In genomic region chr11:48062649-48063048, GRCh38 we compare ENCODE assay signal across 17 cellular contexts.
DNase-seq lines count a peak whose midpoint lies in the region; ATAC-seq, FAIRE-seq and TF ChIP-seq lines count a peak whose summit lies in the region.
"Had no signal": no experiment of that assay in that cellular context is flagged by ENCODE, and none has a peak within 500 bp of the region (broad histone marks: within the 10 kb centered on the region; RNA-seq: fewer than 3 reads in every experiment).

No MANE protein-coding gene starts in this region.

- H3K9me1 ChIP-seq in IMR-90 (ENCODE audit: insufficient read depth, low read length) = peaks cover 13% of the 10 kb centered on the region; the same call in 1 of the 2 replicates

- H2AFZ ChIP-seq in IMR-90 (replicated peaks; ENCODE audit: low read length, poor library complexity) (no peak overlapping the region), trophoblast cell (ENCODE audit: insufficient read depth, low read length, poor library complexity) (no peak overlapping the region)

- no peak for TF ChIP-seq POLR2A in IMR-90 (IDR thresholded peaks at IDR 0.05; ENCODE audit: low read depth, low read length)

- no peak overlapping the region for H3K4me3 ChIP-seq in CD4-positive, CD25-positive, alpha-beta regulatory T cell (ENCODE audit: low read depth, low read length)
- H3K4me3 ChIP-seq in IMR-90 (ENCODE audit: insufficient read depth, low read depth, low read length) (no peak overlapping the region), endodermal cell (ENCODE audit: low read length) (no peak overlapping the region), trophoblast cell (ENCODE audit: low read depth, low read length) (no peak overlapping the region)
- H3K4me3 ChIP-seq: right lobe of liver had no signal

- peaks cover 51% of the 10 kb centered on the region for H3K4me1 ChIP-seq in CD4-positive, CD25-positive, alpha-beta regulatory T cell (ENCODE audit: control insufficient read depth, insufficient read depth, low read length, poor library complexity, severe bottlenecking)
- H3K4me1 ChIP-seq in IMR-90 (ENCODE audit: control insufficient read depth, insufficient read depth, low read length) (peaks cover 15% of the 10 kb centered on the region), endodermal cell (ENCODE audit: control insufficient read depth, insufficient read depth, low read length) (peaks cover 10% of the 10 kb centered on the region), trophoblast cell (ENCODE audit: control insufficient read depth in 1 of 2, insufficient read depth in 2 of 2, low read length in 2 of 2) (peaks cover 7 to 12% of the 10 kb centered on the region in 2 experiments)

- no peaks in the 10 kb centered on the region for H3K9me3 ChIP-seq in CD4-positive, CD25-positive, alpha-beta regulatory T cell (ENCODE audit: control insufficient read depth in 2 of 2, low read length in 2 of 2)
- no peaks in the 10 kb centered on the region for H3K9me3 ChIP-seq in IMR-90 (ENCODE audit: control insufficient read depth, insufficient read depth, low read length)
- H3K9me3 ChIP-seq in endodermal cell (ENCODE audit: control insufficient read depth, low read length) = no peaks in the 10 kb centered on the region
- no peaks in the 10 kb centered on the region for H3K9me3 ChIP-seq in trophoblast cell (ENCODE audit: insufficient read depth, low read depth, low read length)
- H3K9me3 ChIP-seq: right lobe of liver had no signal

- POLR2A ChIA-PET in IMR-90 (lab: Charles Lee; ENCODE audit: unreplicated experiment) = no interaction called here

- peak overlapping the region; percentile 35; the same call in 1 of the 2 replicates for H4K5ac ChIP-seq in IMR-90 (ENCODE audit: low read depth, low read length)

- H3K4me1 Mint-ChIP-seq in CD4-positive, CD25-positive, alpha-beta regulatory T cell = peaks cover 14 to 87% (median 58%) of the 10 kb centered on the region in 4 donors
- H3K4me1 Mint-ChIP-seq in endodermal cell = peaks cover 29% of the 10 kb centered on the region

- H3K18ac ChIP-seq in IMR-90 (ENCODE audit: low read depth, low read length) = peak overlapping the region; percentile 33; the same call in 1 of the 2 replicates
- H3K18ac ChIP-seq in trophoblast cell (ENCODE audit: low read length) = no peak overlapping the region

- H4K12ac ChIP-seq in trophoblast cell (ENCODE audit: low read depth, low read length) = no peak overlapping the region

- H4K8ac ChIP-seq in IMR-90 (ENCODE audit: low read depth in 2 of 2, low read length in 2 of 2) (peak overlapping the region; percentile 1 to 7; a peak in 2 of 4 replicates), trophoblast cell (ENCODE audit: low read depth, low read length) (no peak overlapping the region)

- H2BK15ac ChIP-seq in IMR-90 (ENCODE audit: low read depth, low read length) = peak overlapping the region; percentile 33; the same call in 1 of the 3 replicates

- TF ChIP-seq RAD21 in IMR-90 (IDR thresholded peaks at IDR 0.05; ENCODE audit: low read length) = no peak

- H2BK12ac ChIP-seq in trophoblast cell (ENCODE audit: low read length) = no peak overlapping the region

- H2BK20ac ChIP-seq in IMR-90 (ENCODE audit: low read depth, low read length) = peak overlapping the region; percentile 0

- H3K4ac ChIP-seq in IMR-90 (ENCODE audit: low read depth, low read length) (peak overlapping the region; percentile 76), trophoblast cell (ENCODE audit: low read depth, low read length) (no peak overlapping the region)

- dilution Hi-C loops in IMR-90 (cut with HindIII; ENCODE audit: low sequenced_read_pairs, unreplicated experiment) = no loop called here

- no peak overlapping the region for H3K56ac ChIP-seq in IMR-90 (ENCODE audit: extremely low read depth, insufficient read depth, low read length)

- H3K9me3 Mint-ChIP-seq in CD4-positive, CD25-positive, alpha-beta regulatory T cell = no peaks in the 10 kb centered on the region
- no peaks in the 10 kb centered on the region for H3K9me3 Mint-ChIP-seq in endodermal cell
- H3K9me3 Mint-ChIP-seq: activated CD4-positive, alpha-beta memory T cell treated with anti-CD3 and anti-CD28 coated beads, Interleukin-2, amount 10 ng/mL, durations not matched to agents 7 days and 5 days; activated T-cell treated with anti-CD3 and anti-CD28 coated beads, Interleukin-2, amount 50 U/mL, for 72 hours; H9 had no signal

- H3K27me3 ChIP-seq in CD4-positive, CD25-positive, alpha-beta regulatory T cell (ENCODE audit: control insufficient read depth, insufficient read depth, low read length) = no peaks in the 10 kb centered on the region
- H3K27me3 ChIP-seq in IMR-90 (ENCODE audit: control insufficient read depth, insufficient read depth, low read length) (no peaks in the 10 kb centered on the region), endodermal cell (ENCODE audit: control insufficient read depth, insufficient read depth, low read length, poor library complexity, severe bottlenecking) (no peaks in the 10 kb centered on the region), trophoblast cell (ENCODE audit: insufficient read depth, low read length) (no peaks in the 10 kb centered on the region)
- H3K27me3 ChIP-seq: right lobe of liver had no signal

- intact Hi-C loops in IMR-90 (cut with micrococcal nuclease) = loop anchor here (1.0 to 5.0 kb wide), 4 partner anchors 10 to 88 kb away; no protein-coding TSS in a partner anchor

- no peak overlapping the region for H2AK9ac ChIP-seq in IMR-90 (replicated peaks; ENCODE audit: low read depth, low read length, poor library complexity)

- peak overlapping the region; percentile 38; the same call in 1 of the 2 replicates for H3K23ac ChIP-seq in IMR-90 (ENCODE audit: low read depth, low read length)
- no peak overlapping the region for H3K23ac ChIP-seq in trophoblast cell (ENCODE audit: low read length)

- no peak overlapping the region for H3K4me2 ChIP-seq in IMR-90 (ENCODE audit: low read depth, low read length)
- H3K4me2 ChIP-seq in trophoblast cell (ENCODE audit: low read length) = no peak overlapping the region

- H2BK120ac ChIP-seq in IMR-90 (ENCODE audit: low read depth, low read length) = peak overlapping the region; percentile 75
- no peak overlapping the region for H2BK120ac ChIP-seq in trophoblast cell (ENCODE audit: insufficient read depth, low read length, poor library complexity)

- H2AK5ac ChIP-seq in IMR-90 (ENCODE audit: low read depth, low read length) (peak overlapping the region; percentile 77), trophoblast cell (ENCODE audit: low read length) (no peak overlapping the region)

- in situ Hi-C loops in IMR-90 (cut with MboI; ENCODE audit: low sequenced_read_pairs) = no loop called here

- H2BK5ac ChIP-seq in IMR-90 (ENCODE audit: low read depth, low read length, poor library complexity, severe bottlenecking) (peak overlapping the region; percentile 44), trophoblast cell (ENCODE audit: low read depth, low read length, poor library complexity) (no peak overlapping the region)

- H3K27ac Mint-ChIP-seq in CD4-positive, CD25-positive, alpha-beta regulatory T cell = peak overlapping the region in 2 of 3 donors; percentile 4 to 63
- H3K27ac Mint-ChIP-seq in endodermal cell = peak overlapping the region; percentile 24
- H3K27ac Mint-ChIP-seq: activated CD4-positive, alpha-beta memory T cell treated with anti-CD3 and anti-CD28 coated beads, Interleukin-2, amount 10 ng/mL, durations not matched to agents 7 days and 5 days had no signal

- peak overlapping the region; percentile 70 for H4K91ac ChIP-seq in IMR-90 (ENCODE audit: insufficient read depth, low read depth, low read length)
- no peak overlapping the region for H4K91ac ChIP-seq in trophoblast cell (ENCODE audit: low read depth, low read length)

- CTCF ChIA-PET in IMR-90 (lab: Yijun Ruan, JAX) = interaction anchor here (0.6 kb wide), 1 partner anchor 86 kb away, joined by 3 read pairs; no protein-coding TSS in a partner anchor

- ATAC-seq in CD4-positive, CD25-positive, alpha-beta regulatory T cell (ENCODE audit: low read depth in 2 of 2) = no peak
- ATAC-seq in IMR-90 (ENCODE audit: low read depth) = no peak
- ATAC-seq in HG03442 (IDR thresholded peaks at IDR 0.05; ENCODE audit: unreplicated experiment) = no peak
- ATAC-seq: activated T-cell treated with anti-CD3 and anti-CD28 coated beads, Interleukin-2, amount 50 U/mL, for 72 hours had no signal

- peak overlapping the region; percentile 71; the same call in 1 of the 2 replicates for H3K14ac ChIP-seq in IMR-90 (replicated peaks; ENCODE audit: low read depth, low read length)
- H3K14ac ChIP-seq in trophoblast cell (ENCODE audit: low read length) = no peak overlapping the region

- peaks cover 15% of the 10 kb centered on the region for H3K36me3 Mint-ChIP-seq in CD4-positive, CD25-positive, alpha-beta regulatory T cell
- H3K36me3 Mint-ChIP-seq in endodermal cell (ENCODE audit: low read depth) = peaks cover 2% of the 10 kb centered on the region

- peak overlapping the region; percentile 20 for H3K27ac ChIP-seq in CD4-positive, CD25-positive, alpha-beta regulatory T cell (ENCODE audit: insufficient read depth, low read length, poor library complexity, severe bottlenecking)
- H3K27ac ChIP-seq in IMR-90 (ENCODE audit: insufficient read depth, low read length) (no peak overlapping the region), endodermal cell (ENCODE audit: low read depth, low read length) (no peak overlapping the region), trophoblast cell (ENCODE audit: low read depth, low read length) (no peak overlapping the region)

- TF ChIP-seq CTCF in IMR-90 (conservative IDR thresholded peaks at IDR 0.05; ENCODE audit: low read depth, low read length) (no peak), endodermal cell (conservative IDR thresholded peaks at IDR 0.05) (no peak), D721Med (IDR thresholded peaks at IDR 0.05; ENCODE audit: insufficient read depth, missing control alignments) (no peak)

- no peak overlapping the region for H3K4me3 Mint-ChIP-seq in CD4-positive, CD25-positive, alpha-beta regulatory T cell
- no peak overlapping the region for H3K4me3 Mint-ChIP-seq in endodermal cell
- H3K4me3 Mint-ChIP-seq: activated CD4-positive, alpha-beta memory T cell treated with anti-CD3 and anti-CD28 coated beads, Interleukin-2, amount 10 ng/mL, durations not matched to agents 7 days and 5 days; activated T-cell treated with anti-CD3 and anti-CD28 coated beads, Interleukin-2, amount 50 U/mL, for 72 hours; H9 had no signal

- H3K9ac ChIP-seq in IMR-90 (ENCODE audit: low read depth, low read length) (no peak overlapping the region), endodermal cell (ENCODE audit: extremely low read depth, low read length, poor library complexity, severe bottlenecking) (no peak overlapping the region), trophoblast cell (ENCODE audit: low read length) (no peak overlapping the region)

- H3K27me3 Mint-ChIP-seq in CD4-positive, CD25-positive, alpha-beta regulatory T cell = peaks cover 4% of the 10 kb centered on the region
- no peaks in the 10 kb centered on the region for H3K27me3 Mint-ChIP-seq in endodermal cell (ENCODE audit: insufficient read depth)
- H3K27me3 Mint-ChIP-seq: activated CD4-positive, alpha-beta memory T cell treated with anti-CD3 and anti-CD28 coated beads, Interleukin-2, amount 10 ng/mL, durations not matched to agents 7 days and 5 days had no signal

- H3K79me1 ChIP-seq in IMR-90 (ENCODE audit: low read depth in 1 of 2, low read length in 2 of 2) (peaks cover 19 to 63% of the 10 kb centered on the region in 2 experiments), trophoblast cell (ENCODE audit: low read length) (peaks cover 4% of the 10 kb centered on the region)

- no TSS peak for BruUV-seq in IMR-90 (replicated peaks; lab: Mats Ljungman, UMichigan)

- H3K36me3 ChIP-seq in CD4-positive, CD25-positive, alpha-beta regulatory T cell (ENCODE audit: control insufficient read depth, insufficient read depth, low read length) = no peaks in the 10 kb centered on the region
- H3K36me3 ChIP-seq in IMR-90 (ENCODE audit: control insufficient read depth, insufficient read depth, low read length) (no peaks in the 10 kb centered on the region), endodermal cell (ENCODE audit: control insufficient read depth, insufficient read depth, low read length) (no peaks in the 10 kb centered on the region), trophoblast cell (ENCODE audit: control insufficient read depth in 1 of 2, insufficient read depth in 2 of 2, low read length in 2 of 2) (no peaks in the 10 kb centered on the region)
- H3K36me3 ChIP-seq: right lobe of liver had no signal

- peaks cover 7% of the 10 kb centered on the region; the same call in 1 of the 2 replicates for H4K20me1 ChIP-seq in IMR-90 (ENCODE audit: insufficient read depth, low read length)

- DNase-seq in CD4-positive, CD25-positive, alpha-beta regulatory T cell = no peak
- no peak for DNase-seq in IMR-90
- no peak for DNase-seq in endodermal cell
- DNase-seq in trophoblast cell = peak; percentile 79 to 93
- DNase-seq in D721Med (ENCODE audit: insufficient read length, low spot score) = no peak
- DNase-seq in NCI-H2029 (lab: John Stamatoyannopoulos, UW) = no peak
- no peak for DNase-seq in epidermal melanocyte (ENCODE audit: insufficient read length, low spot score)
- DNase-seq: activated CD4-positive, alpha-beta memory T cell treated with anti-CD3 and anti-CD28 coated beads, Interleukin-2, amount 10 ng/mL, durations not matched to agents 7 days and 5 days; activated T-cell treated with anti-CD3 and anti-CD28 coated beads, Interleukin-2, amount 50 U/mL, for 72 hours; central memory CD4-positive, alpha-beta T cell; effector memory CD4-positive, alpha-beta T cell; H9; hippocampal formation; kidney; NCI-H1105; right lobe of liver had no signal

- no peaks in the 10 kb centered on the region for H3K79me2 ChIP-seq in trophoblast cell (ENCODE audit: control insufficient read depth, insufficient read depth, low read length, poor library complexity)

- no peak for FAIRE-seq in D721Med (lab: Jason Lieb, UNC)
- FAIRE-seq: kidney had no signal

- no CpG with 5 or more reads among the region's 3 CpGs for WGBS in IMR-90 (ENCODE audit: extremely low coverage in 2 of 2, insufficient read length in 1 of 2), 2 experiments
- WGBS in endodermal cell (ENCODE audit: insufficient coverage in 1 of 2, insufficient read length in 1 of 2), 2 experiments = 84 to 96% methylated on average over 3 of the region's 3 CpGs
- WGBS in trophoblast cell (ENCODE audit: extremely low coverage, insufficient coverage, insufficient read length) = no CpG with 5 or more reads among the region's 3 CpGs

Comparison
In these comparisons a context has a peak if more than half of its experiments do, and no peak if none do; other contexts are left out.
1. DNase-seq: peak in trophoblast cell (2 of 2); none in CD4-positive, CD25-positive, alpha-beta regulatory T cell (0 of 3), IMR-90 (single experiment), endodermal cell (single experiment), D721Med (single experiment), NCI-H2029 (single experiment) and epidermal melanocyte (single experiment).